ENCODE assay signal across 13 cellular contexts in the genomic region with DNA sequence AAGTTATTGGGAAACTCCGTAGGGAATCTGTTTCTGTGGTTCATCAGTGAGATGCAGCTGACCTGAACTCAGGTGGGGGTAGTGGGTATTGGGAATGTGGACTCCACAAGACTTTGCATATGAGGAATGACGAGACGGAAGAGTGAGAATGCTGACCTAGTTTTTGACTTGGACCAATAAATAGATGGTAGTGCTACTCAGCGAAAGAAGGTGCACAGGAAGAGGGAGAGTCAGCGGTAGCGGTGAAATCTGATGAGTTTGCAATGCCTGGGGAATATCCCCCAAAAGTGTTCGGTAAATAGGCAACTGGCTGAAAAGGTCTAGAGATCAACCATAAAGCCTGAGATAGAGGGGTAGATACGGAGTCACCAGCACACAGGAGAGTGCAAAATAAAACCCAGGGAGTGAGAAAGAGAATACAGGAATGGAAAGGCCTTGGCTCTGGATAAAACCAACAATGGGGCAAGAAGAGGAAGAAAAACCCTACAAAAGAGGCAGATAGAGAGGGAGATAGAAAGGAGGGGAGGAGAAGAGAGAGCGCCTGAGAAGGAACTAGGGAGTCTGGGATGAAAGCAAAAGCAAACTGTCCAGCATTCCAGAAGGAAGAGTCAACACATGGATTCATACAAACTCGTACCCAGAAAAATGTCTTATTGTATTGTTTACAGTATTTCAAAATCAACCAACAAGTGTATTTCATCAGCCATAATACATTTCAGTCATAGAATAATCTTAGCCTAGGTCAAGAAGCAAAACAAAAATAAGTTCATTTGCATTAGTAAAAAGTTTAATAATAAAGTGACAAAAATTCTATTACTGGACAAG. TPM values are rescaled to one million over a fixed set of nuclear protein-coding genes. Genes with fewer than 3 reads are reported as not detected.
DNase-seq lines count a peak whose midpoint lies in the region; ATAC-seq, FAIRE-seq and TF ChIP-seq lines count a peak whose summit lies in the region.
"Had no signal": no experiment of that assay in that cellular context is flagged by ENCODE, and none has a peak within 500 bp of the region (broad histone marks: within the 10 kb centered on the region; RNA-seq: fewer than 3 reads in every experiment).

No MANE protein-coding gene starts in this region.

- no peaks in the 10 kb centered on the region for H3K9me3 ChIP-seq in PC-3 (ENCODE audit: low read length)

- H3K27me3 Mint-ChIP-seq in effector memory CD8-positive, alpha-beta T cell = no peaks in the 10 kb centered on the region
- H3K27me3 Mint-ChIP-seq: T-helper 17 cell had no signal

- H3K4me1 ChIP-seq in PC-3 (ENCODE audit: insufficient read depth, low read length) = peaks cover 35% of the 10 kb centered on the region

- peak overlapping the region; percentile 97 for H3K4me2 ChIP-seq in PC-3 (ENCODE audit: low read length)

- no peak overlapping the region for H3K9ac ChIP-seq in PC-3 (ENCODE audit: low read length)

- intact Hi-C loops in PC-3 (cut with micrococcal nuclease) = no loop called here

- H3K9me2 ChIP-seq in PC-3 (replicated peaks; ENCODE audit: low read length) = no peaks in the 10 kb centered on the region

- peak overlapping the region; percentile 65 for H3K27ac ChIP-seq in PC-3 (ENCODE audit: low read length)

- FAIRE-seq in endometrium (lab: Jason Lieb, UNC) = peak; percentile 67
- FAIRE-seq: D721Med had no signal

- H3K4me1 Mint-ChIP-seq in effector memory CD8-positive, alpha-beta T cell (ENCODE audit: low read depth in 2 of 2) = peaks cover 4 to 14% of the 10 kb centered on the region in 2 donors

- H3K27ac Mint-ChIP-seq in effector memory CD8-positive, alpha-beta T cell = no peak overlapping the region
- H3K27ac Mint-ChIP-seq: dendritic cell treated with granulocyte-macrophage colony-stimulating factor and Interleukin-4, amounts not matched to agents 40 ng/mL and 50 ng/mL, for 4 days; T-helper 17 cell had no signal

- no TSS peak for BruUV-seq in PC-3 (replicated peaks; lab: Mats Ljungman, UMichigan)

- H3K27me3 ChIP-seq in PC-3 (ENCODE audit: low read length) = no peaks in the 10 kb centered on the region

- CTCF ChIA-PET in PC-3 (lab: Charles Lee) = no interaction called here

- H3F3A ChIP-seq in PC-3 (ENCODE audit: low read length, unreplicated experiment) = no peaks in the 10 kb centered on the region

- DNase-seq in EL (peak; percentile 88), PC-3 (peak; percentile 77), non-pigmented ciliary epithelial cell (ENCODE audit: low read depth) (peak; percentile 53)
- DNase-seq in effector memory CD8-positive, alpha-beta T cell = no peak
- no peak for DNase-seq in stimulated activated CD4-positive, alpha-beta T cell treated with anti-CD3 and anti-CD28 coated beads, Interleukin-2, amount 100 ng/mL, for 24 hours
- no peak for DNase-seq in stimulated activated naive CD4-positive, alpha-beta T cell treated with Interleukin-2 at 50 U/mL for 16 hours (lab: John Stamatoyannopoulos, UW)
- DNase-seq: activated T-cell treated with anti-CD3 and anti-CD28 coated beads for 4 hours, left colon, T-helper 17 cell had no signal

- ATAC-seq in PC-3 = peak; percentile 44
- ATAC-seq in HG03571 (IDR thresholded peaks at IDR 0.05; ENCODE audit: unreplicated experiment) = no peak
- ATAC-seq in effector memory CD8-positive, alpha-beta T cell (replicated peaks) = no peak
- ATAC-seq: left colon, T-helper 17 cell had no signal

- H3K36me3 ChIP-seq in PC-3 (ENCODE audit: low read depth, low read length) = 0 out of 2 replicates have a peak, but pooled peaks cover 6% of the 10 kb centered on the region

- H2AFZ ChIP-seq in PC-3 (ENCODE audit: low read length) = no peak overlapping the region

- no peaks in the 10 kb centered on the region for H3K36me3 Mint-ChIP-seq in effector memory CD8-positive, alpha-beta T cell (ENCODE audit: insufficient read depth)

- peaks cover 23% of the 10 kb centered on the region for H4K20me1 ChIP-seq in PC-3 (ENCODE audit: low read length)

- H3K4me3 Mint-ChIP-seq in effector memory CD8-positive, alpha-beta T cell = no peak overlapping the region
- H3K4me3 Mint-ChIP-seq: dendritic cell treated with granulocyte-macrophage colony-stimulating factor and Interleukin-4, amounts not matched to agents 40 ng/mL and 50 ng/mL, for 4 days; T-helper 17 cell had no signal

- no peaks in the 10 kb centered on the region for H3K9me3 Mint-ChIP-seq in effector memory CD8-positive, alpha-beta T cell
- H3K9me3 Mint-ChIP-seq: dendritic cell treated with granulocyte-macrophage colony-stimulating factor and Interleukin-4, amounts not matched to agents 40 ng/mL and 50 ng/mL, for 4 days had no signal

- POLR2A ChIA-PET in PC-3 (lab: Charles Lee; ENCODE audit: unreplicated experiment) = no interaction called here

- H3K4me3 ChIP-seq in PC-3 (ENCODE audit: low read length) = peak overlapping the region; percentile 88; the same call in 1 of the 2 replicates

- TF ChIP-seq CTCF in PC-3 (conservative IDR thresholded peaks at IDR 0.05; ENCODE audit: low read depth, low read length) = no peak

- peaks cover 98% of the 10 kb centered on the region for H3K79me2 ChIP-seq in PC-3 (ENCODE audit: low read length)

RNA-seq across cellular contexts. Expression of a gene that starts 5.4 kb away (rescaled TPM):
- total RNA-seq in PC-3 (2014; rRNA removed) = 51.4 and 52.6 TPM in 2 replicates

Comparison
In these comparisons a context has a peak if more than half of its experiments do, and no peak if none do; other contexts are left out.
1. DNase-seq: peak in EL (single experiment), PC-3 (single experiment) and non-pigmented ciliary epithelial cell (single experiment); none in effector memory CD8-positive, alpha-beta T cell (0 of 3), stimulated activated CD4-positive, alpha-beta T cell treated with anti-CD3 and anti-CD28 coated beads, Interleukin-2, amount 100 ng/mL, for 24 hours (0 of 2) and stimulated activated naive CD4-positive, alpha-beta T cell treated with Interleukin-2 at 50 U/mL for 16 hours (single experiment).